ENCODE assay signal across 28 cellular contexts in genomic region chr3:194117114-194117845, GRCh38. TPM values are rescaled to one million over a fixed set of nuclear protein-coding genes. Genes with fewer than 3 reads are reported as not detected.
DNase-seq lines count a peak whose midpoint lies in the region; ATAC-seq, FAIRE-seq and TF ChIP-seq lines count a peak whose summit lies in the region.
"Had no signal": no experiment of that assay in that cellular context is flagged by ENCODE, and none has a peak within 500 bp of the region (broad histone marks: within the 10 kb centered on the region; RNA-seq: fewer than 3 reads in every experiment).

No MANE protein-coding gene starts in this region.

- no peak for TF ChIP-seq EP300 in K562 (IDR thresholded peaks at IDR 0.05; ENCODE audit: low read length)

- intact Hi-C loops in K562 (cut with micrococcal nuclease) (no loop called here), thyroid gland (cut with DNase I) (no loop called here), psoas muscle (cut with DNase I) (no loop called here)

- H4K20me1 ChIP-seq in K562 (replicated peaks; ENCODE audit: control insufficient read depth, insufficient read depth, low read length): no peaks in the 10 kb centered on the region

- H3K36me3 ChIP-seq in K562 (ENCODE audit: control insufficient read depth, insufficient read depth, low read length) (no peaks in the 10 kb centered on the region), thyroid gland (no peaks in the 10 kb centered on the region), psoas muscle (ENCODE audit: insufficient read depth in 1 of 2, low read depth in 1 of 2) (no peaks in the 10 kb centered on the region)
- H3K36me3 ChIP-seq: gastrocnemius medialis, left ventricle myocardium inferior, ovary, uterus had no signal

- DNase-seq in HT-29 (ENCODE audit: low spot score): peak; percentile 66
- no peak for DNase-seq in K562 (ENCODE audit: extremely low read depth in 1 of 4, low spot score in 3 of 4)
- peak; percentile 46 for DNase-seq in mucosa of gallbladder (ENCODE audit: low spot score)
- peak; percentile 66 to 69 for DNase-seq in thyroid gland
- no peak for DNase-seq in psoas muscle
- DNase-seq in NCI-H1105 treated with DMSO at 0.1 percent for 48 hours (lab: John Stamatoyannopoulos, UW): no peak
- DNase-seq: activated CD8-positive, alpha-beta T cell treated with anti-CD3 and anti-CD28 coated beads for 36 hours; activated effector memory CD4-positive, alpha-beta T cell treated with anti-CD3 and anti-CD28 coated beads, Interleukin-2, amount 50 U/mL, for 16 hours; activated naive CD8-positive, alpha-beta T cell treated with anti-CD3 and anti-CD28 coated beads, Interleukin-2, amount 10 ng/mL, durations not matched to agents 7 days and 5 days; EL; gastrocnemius medialis; left ventricle myocardium inferior; natural killer cell; NCI-H1105; NCI-H1930; NCI-H446; ovary; PC-3; stimulated activated CD4-positive, alpha-beta T cell treated with anti-CD3 and anti-CD28 coated beads, Interleukin-4, amount 100 ng/mL, for 4 hours; stimulated activated naive CD4-positive, alpha-beta T cell; T-helper 17 cell; uterus had no signal

- ATAC-seq in K562 (peak; percentile 43; the same call in 2 of the 3 replicates), psoas muscle (no peak), GM21576 (IDR thresholded peaks at IDR 0.05; ENCODE audit: unreplicated experiment) (no peak)
- ATAC-seq: activated CD8-positive, alpha-beta T cell treated with anti-CD3 and anti-CD28 coated beads for 36 hours; gastrocnemius medialis; GM12878; natural killer cell; PC-3; Right ventricle myocardium inferior; sciatic nerve; SK-N-SH treated with all-trans-retinoic acid at 6 μM for 48 hours; T-helper 17 cell had no signal

- H3K27ac ChIP-seq in K562 (ENCODE audit: extremely low read depth, low read depth, low read length) (no peak overlapping the region), thyroid gland (no peak overlapping the region), psoas muscle (no peak overlapping the region)
- H3K27ac ChIP-seq: C4-2B, gastrocnemius medialis, left ventricle myocardium inferior, ovary, uterus had no signal

- whole genome bisulfite sequencing in K562 (ENCODE audit: insufficient coverage, low coverage, missing lambda C conversion rate): 8% methylated on average over 10 of the region's 12 CpGs
- WGBS in thyroid gland, 2 donors: 41 to 53% methylated on average over 12 of the region's 12 CpGs
- 72 to 81% (median 75%) methylated on average over 12 of the region's 12 CpGs for WGBS in psoas muscle, 3 donors

- FAIRE-seq in K562 (lab: Jason Lieb, UNC): no peak
- FAIRE-seq: GM12878 had no signal

- POLR2A ChIA-PET in K562 (lab: Yijun Ruan, JAX): interaction anchor here (0.7 to 1.1 kb wide), 4 partner anchors 13 to 157 kb away, joined by 3 to 7 read pairs (median 4); partner anchors contain the start of gene HES1

- H3K4me3 ChIP-seq in K562: no peak overlapping the region
- H3K4me3 ChIP-seq in thyroid gland (replicated peaks in 1 of 3): no peak overlapping the region
- no peak overlapping the region for H3K4me3 ChIP-seq in psoas muscle
- H3K4me3 ChIP-seq: gastrocnemius medialis, GM12878, left ventricle myocardium inferior, ovary, uterus had no signal

- no peak overlapping the region for H3K4me2 ChIP-seq in K562 (ENCODE audit: insufficient read depth, low read length)

- H3K27me3 ChIP-seq in K562 (ENCODE audit: control insufficient read depth in 2 of 2, insufficient read depth in 2 of 2, low read length in 2 of 2) (peaks cover 5 to 19% of the 10 kb centered on the region in 2 experiments; a peak in 3 of 5 replicates), thyroid gland (no peaks in the 10 kb centered on the region), psoas muscle (ENCODE audit: insufficient read depth in 3 of 3, low read length in 2 of 3) (no peaks in the 10 kb centered on the region)
- H3K27me3 ChIP-seq: gastrocnemius medialis, ovary, uterus had no signal

- CTCF ChIA-PET in K562 (lab: Yijun Ruan, JAX; ENCODE audit: low intra/inter-chr PET ratio): no interaction called here

- TF ChIP-seq POLR2A in K562 (conservative IDR thresholded peaks at IDR 0.05) (no peak), thyroid gland (IDR thresholded peaks at IDR 0.05) (no peak)

- H3K9me3 ChIP-seq in K562 (replicated peaks; ENCODE audit: control insufficient read depth, insufficient read depth, low read depth, low read length): no peaks in the 10 kb centered on the region
- H3K9me3 ChIP-seq in thyroid gland: no peaks in the 10 kb centered on the region
- H3K9me3 ChIP-seq in psoas muscle: no peaks in the 10 kb centered on the region
- H3K9me3 ChIP-seq: gastrocnemius medialis, left ventricle myocardium inferior, ovary, uterus had no signal

- H2AFZ ChIP-seq in K562 (ENCODE audit: low read depth, low read length): no peak overlapping the region

- no TSS peak for BruUV-seq in K562 (replicated peaks; lab: Mats Ljungman, UMichigan)

- no peaks in the 10 kb centered on the region for H3K9me1 ChIP-seq in K562 (ENCODE audit: control insufficient read depth, insufficient read depth, low read length)

- TF ChIP-seq CTCF in K562 (IDR thresholded peaks at IDR 0.05 in 2 of 3, conservative IDR thresholded peaks at IDR 0.05 in 1 of 3; ENCODE audit: insufficient read depth in 2 of 3, low read depth in 1 of 3, low read length in 3 of 3): no peak
- TF ChIP-seq CTCF in thyroid gland (IDR thresholded peaks at IDR 0.05): no peak
- no peak for TF ChIP-seq CTCF in psoas muscle (IDR thresholded peaks at IDR 0.05)

- no peak for TF ChIP-seq RAD21 in K562 (CRISPR knock-in tag; conservative IDR thresholded peaks at IDR 0.05 in 1 of 2, IDR thresholded peaks at IDR 0.05 in 1 of 2)

- no peaks in the 10 kb centered on the region for H3K4me1 ChIP-seq in K562 (replicated peaks in 1 of 2; ENCODE audit: control insufficient read depth in 2 of 2, insufficient read depth in 2 of 2, low read length in 2 of 2)
- peaks cover 14 to 21% of the 10 kb centered on the region in 2 donors for H3K4me1 ChIP-seq in thyroid gland
- H3K4me1 ChIP-seq in psoas muscle: no peaks in the 10 kb centered on the region
- H3K4me1 ChIP-seq: gastrocnemius medialis, left ventricle myocardium inferior, uterus had no signal

- in situ Hi-C loops in K562 (cut with MboI): no loop called here

- H3K9ac ChIP-seq in K562 (ENCODE audit: insufficient read depth in 1 of 2, low read depth in 2 of 2, low read length in 2 of 2): no peak overlapping the region

- H3K79me2 ChIP-seq in K562 (ENCODE audit: control insufficient read depth, insufficient read depth, low read length): no peaks in the 10 kb centered on the region

TF ChIP-seq in K562, 482 proteins besides CTCF, POLR2A, EP300 and RAD21 (continues in another document):
- TF ChIP-seq HDAC6 (IDR thresholded peaks at IDR 0.05; ENCODE audit: low read depth, low read length) (no peak), SIN3A (IDR thresholded peaks at IDR 0.05; ENCODE audit: borderline replicate concordance in 2 of 2, control insufficient read depth in 1 of 2, low read depth in 2 of 2, low read length in 2 of 2) (no peak), ZNF398 (CRISPR knock-in tag; IDR thresholded peaks at IDR 0.05) (no peak), RBBP5 (IDR thresholded peaks at IDR 0.05; ENCODE audit: borderline replicate concordance, insufficient read depth, low read length, poor library complexity, severe bottlenecking) (no peak), HBP1 (CRISPR knock-in tag; IDR thresholded peaks at IDR 0.05) (no peak)

RNA-seq across cellular contexts. Expression of gene HES1, which starts 18.7 kb away (rescaled TPM):
- total RNA-seq in HT-29 (2014; rRNA removed; shearing (Covaris generic)): 543 and 595 TPM in 2 replicates
- total RNA-seq in K562 (2011; cell fraction: chromatin; rRNA removed; ENCODE audit: low replicate concordance): 7.6 and 9.1 TPM in 2 replicates
- total RNA-seq in K562 (2011; cell fraction: nucleolus; rRNA removed): 13.3 and 13.7 TPM in 2 replicates
- total RNA-seq in K562 (2011; cell fraction: nucleoplasm; rRNA removed): 10.1 and 12.0 TPM in 2 replicates
- total RNA-seq in K562 (2014; rRNA removed) (37.0 and 46.8 TPM in 2 replicates), K562 (2014; rRNA removed; fragmentation: Illumina TruSeq; extraction: Trizol) (17.7 and 17.8 TPM in 2 replicates), K562 (2015; rRNA removed; fragmentation: Illumina TruSeq; extraction: Trizol) (24.0 and 24.9 TPM in 2 replicates), K562 (2021) (30.5 and 39.1 TPM in 2 replicates), mucosa of gallbladder (54.1 TPM), thyroid gland (100 to 1,000 TPM; 127 to 193 (median 159) TPM), psoas muscle (10 to 100 TPM; 10.9 to 33.3 (median 23.9) TPM)
- polyA plus RNA-seq in K562 (2011; rRNA removed) (4.8 and 9.0 TPM in 2 replicates), K562 (2014; fragmentation: Illumina TruSeq; extraction: Trizol) (16.7 and 19.3 TPM in 2 replicates), K562 (2014; fragmentation: Nextera tagmentation; extraction: Ambion mirVana) (1 to 10 TPM; 3.4 to 6.3 TPM), K562 (2014; rRNA removed) (23.1 and 32.2 TPM in 2 replicates), psoas muscle (1 to 10 TPM; 6.5 to 8.3 (median 7.1) TPM)
- 4.5 and 21.4 TPM in 2 replicates for polyA plus RNA-seq in K562 (2011; cell fraction: cytosol; rRNA removed)
- 7.4 and 25.5 TPM in 2 replicates for polyA plus RNA-seq in K562 (2011; cell fraction: nucleus; rRNA removed)
- 45.6 and 82.2 TPM in 2 replicates for polyA plus RNA-seq in K562 (2012)
- 2.8 and 7.0 TPM in 2 replicates for polyA minus RNA-seq in K562 (2011; rRNA and poly(A)+ RNA removed)
- polyA minus RNA-seq in K562 (2011; cell fraction: cytosol; rRNA and poly(A)+ RNA removed): 7.7 and 23.0 TPM in 2 replicates
- polyA minus RNA-seq in K562 (2011; cell fraction: nucleus; rRNA and poly(A)+ RNA removed): 12.7 and 22.8 TPM in 2 replicates
- total RNA-seq: activated CD8-positive, alpha-beta T cell treated with anti-CD3 and anti-CD28 coated beads for 36 hours; activated naive CD8-positive, alpha-beta T cell treated with anti-CD3 and anti-CD28 coated beads, Interleukin-2, amount 10 ng/mL, durations not matched to agents 7 days and 5 days had no signal

Comparison
In these comparisons a context has a peak if more than half of its experiments do, and no peak if none do; other contexts are left out.
1. DNase-seq: peak in HT-29 (single experiment), mucosa of gallbladder (single experiment) and thyroid gland (2 of 2); none in K562 (0 of 4), psoas muscle (0 of 2) and NCI-H1105 treated with DMSO at 0.1 percent for 48 hours (single experiment).